Comparison of ENCODE assay signal across 29 cellular contexts in genomic region chr5:165928971-165929370, GRCh38.
"Had no signal": no experiment of that assay in that cellular context is flagged by ENCODE, and none has a peak within 500 bp of the region (broad histone marks: within the 10 kb centered on the region; RNA-seq: fewer than 3 reads in every experiment).

No MANE protein-coding gene starts in this region.

- ATAC-seq: effector memory CD8-positive, alpha-beta T cell; heart right ventricle; left lobe of liver; mucosa of descending colon; natural killer cell treated with Interleukin-12 subunit alpha and Interleukin-12 subunit beta and Interleukin-15 and Interleukin-18, amount 100 ng/mL, for 72 hours; right lobe of liver; stimulated activated naive CD8-positive, alpha-beta T cell treated with anti-CD3 and anti-CD28 coated beads, Interleukin-15, amount 100 ng/mL, for 72 hours; upper lobe of right lung had no signal

- H3K36me3 ChIP-seq: esophagus squamous epithelium, heart right ventricle, neutrophil, right lobe of liver, suprapubic skin, transverse colon, upper lobe of right lung, vagina had no signal

- H3K27me3 Mint-ChIP-seq: effector memory CD8-positive, alpha-beta T cell; naive B cell; natural killer cell treated with Interleukin-12 subunit alpha and Interleukin-12 subunit beta and Interleukin-15 and Interleukin-18, amount 100 ng/mL, for 72 hours; stimulated activated naive CD8-positive, alpha-beta T cell treated with anti-CD3 and anti-CD28 coated beads, Interleukin-15, amount 100 ng/mL, for 72 hours had no signal

- H3K4me1 ChIP-seq: esophagus squamous epithelium, heart right ventricle, parathyroid adenoma, right lobe of liver, suprapubic skin, transverse colon, upper lobe of right lung, vagina had no signal

- H3K79me2 ChIP-seq: parathyroid adenoma had no signal

- H3K36me3 Mint-ChIP-seq: naive B cell; natural killer cell treated with Interleukin-12 subunit alpha and Interleukin-12 subunit beta and Interleukin-15 and Interleukin-18, amount 100 ng/mL, for 72 hours had no signal

- H3K9me3 ChIP-seq: right lobe of liver, suprapubic skin, transverse colon, upper lobe of right lung, vagina had no signal

- H3K4me1 Mint-ChIP-seq: immature natural killer cell; naive B cell; neural crest cell; stimulated activated naive CD8-positive, alpha-beta T cell treated with anti-CD3 and anti-CD28 coated beads, Interleukin-15, amount 100 ng/mL, for 72 hours had no signal

- H3K9ac ChIP-seq: parathyroid adenoma had no signal

- H3K27me3 ChIP-seq: esophagus squamous epithelium, heart right ventricle, neutrophil, right lobe of liver, suprapubic skin, transverse colon, upper lobe of right lung, vagina had no signal

- DNase-seq: cortex of kidney; effector memory CD8-positive, alpha-beta T cell; erythroblast; esophagus squamous epithelium; foreskin melanocyte; glutamatergic neuron; heart right ventricle; hippocampal formation; immature natural killer cell; kidney; mesenchymal stem cell; mucosa of descending colon; naive B cell; right lobe of liver; small intestine; stimulated activated CD4-positive, alpha-beta T cell treated with anti-CD3 and anti-CD28 coated beads, Interleukin-15, amount 100 ng/mL, for 24 hours; stimulated activated CD4-positive, alpha-beta T cell treated with anti-CD3 and anti-CD28 coated beads, Interleukin-2, amount 100 ng/mL, for 48 hours; stimulated activated naive CD8-positive, alpha-beta T cell treated with anti-CD3 and anti-CD28 coated beads, Interleukin-15, amount 100 ng/mL, for 72 hours; transverse colon; upper lobe of right lung had no signal

- H2AFZ ChIP-seq: parathyroid adenoma had no signal

- H3K4me3 ChIP-seq: esophagus squamous epithelium, heart right ventricle, mucosa of descending colon, right lobe of liver, suprapubic skin, transverse colon, upper lobe of right lung, vagina had no signal

- H3K27ac Mint-ChIP-seq: effector memory CD8-positive, alpha-beta T cell; immature natural killer cell; mesothelial cell of epicardium; naive B cell; natural killer cell treated with Interleukin-12 subunit alpha and Interleukin-12 subunit beta and Interleukin-15 and Interleukin-18, amount 100 ng/mL, for 72 hours; progenitor cell of endocrine pancreas; stimulated activated naive CD8-positive, alpha-beta T cell treated with anti-CD3 and anti-CD28 coated beads, Interleukin-15, amount 100 ng/mL, for 72 hours had no signal

- H3K27ac ChIP-seq: esophagus squamous epithelium, heart right ventricle, neutrophil, parathyroid adenoma, right lobe of liver, suprapubic skin, transverse colon, upper lobe of right lung, vagina had no signal

- H3K4me3 Mint-ChIP-seq: effector memory CD8-positive, alpha-beta T cell; immature natural killer cell; mesothelial cell of epicardium; naive B cell; natural killer cell treated with Interleukin-12 subunit alpha and Interleukin-12 subunit beta and Interleukin-15 and Interleukin-18, amount 100 ng/mL, for 72 hours; neural crest cell; stimulated activated naive CD8-positive, alpha-beta T cell treated with anti-CD3 and anti-CD28 coated beads, Interleukin-15, amount 100 ng/mL, for 72 hours had no signal
